In the genomic region with DNA sequence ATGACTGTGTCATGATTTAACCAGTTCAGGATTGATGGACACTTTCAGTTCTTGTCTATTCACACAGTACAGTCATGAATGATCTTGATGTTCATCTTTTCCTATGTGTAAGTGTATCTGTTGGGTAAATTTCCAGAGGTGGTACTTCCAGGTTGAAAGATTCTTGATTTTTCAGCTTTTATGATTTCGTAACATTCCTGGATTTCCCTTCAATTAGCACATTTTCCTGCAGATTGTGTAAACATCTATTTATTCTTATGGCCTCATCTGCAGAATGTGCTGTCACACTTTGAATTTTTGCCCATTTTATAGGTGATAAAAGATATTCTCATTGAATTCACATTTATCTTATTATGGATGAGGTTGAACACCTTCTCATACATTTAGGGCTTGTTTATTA, we compare ENCODE assay signal across 3 cellular contexts.
TF ChIP-seq lines count a peak whose summit lies in the region.

No MANE protein-coding gene starts in this region.

TF ChIP-seq in HEK293, 187 proteins besides CTCF, POLR2A, EP300 and RAD21:
- TF ChIP-seq, protein P1, sequence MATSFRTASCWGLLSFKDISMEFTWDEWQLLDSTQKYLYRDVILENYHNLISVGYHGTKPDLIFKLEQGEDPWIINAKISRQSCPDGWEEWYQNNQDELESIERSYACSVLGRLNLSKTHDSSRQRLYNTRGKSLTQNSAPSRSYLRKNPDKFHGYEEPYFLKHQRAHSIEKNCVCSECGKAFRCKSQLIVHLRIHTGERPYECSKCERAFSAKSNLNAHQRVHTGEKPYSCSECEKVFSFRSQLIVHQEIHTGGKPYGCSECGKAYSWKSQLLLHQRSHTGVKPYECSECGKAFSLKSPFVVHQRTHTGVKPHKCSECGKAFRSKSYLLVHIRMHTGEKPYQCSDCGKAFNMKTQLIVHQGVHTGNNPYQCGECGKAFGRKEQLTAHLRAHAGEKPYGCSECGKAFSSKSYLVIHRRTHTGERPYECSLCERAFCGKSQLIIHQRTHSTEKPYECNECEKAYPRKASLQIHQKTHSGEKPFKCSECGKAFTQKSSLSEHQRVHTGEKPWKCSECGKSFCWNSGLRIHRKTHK (tag by site-specific recombination; IDR thresholded peaks at IDR 0.05) = no peak
- TF ChIP-seq ZNF624 (tag by site-specific recombination; IDR thresholded peaks at IDR 0.05) (no peak), KLF7 (tag by site-specific recombination; IDR thresholded peaks at IDR 0.05; ENCODE audit: borderline replicate concordance) (no peak)
- TF ChIP-seq, protein P2, sequence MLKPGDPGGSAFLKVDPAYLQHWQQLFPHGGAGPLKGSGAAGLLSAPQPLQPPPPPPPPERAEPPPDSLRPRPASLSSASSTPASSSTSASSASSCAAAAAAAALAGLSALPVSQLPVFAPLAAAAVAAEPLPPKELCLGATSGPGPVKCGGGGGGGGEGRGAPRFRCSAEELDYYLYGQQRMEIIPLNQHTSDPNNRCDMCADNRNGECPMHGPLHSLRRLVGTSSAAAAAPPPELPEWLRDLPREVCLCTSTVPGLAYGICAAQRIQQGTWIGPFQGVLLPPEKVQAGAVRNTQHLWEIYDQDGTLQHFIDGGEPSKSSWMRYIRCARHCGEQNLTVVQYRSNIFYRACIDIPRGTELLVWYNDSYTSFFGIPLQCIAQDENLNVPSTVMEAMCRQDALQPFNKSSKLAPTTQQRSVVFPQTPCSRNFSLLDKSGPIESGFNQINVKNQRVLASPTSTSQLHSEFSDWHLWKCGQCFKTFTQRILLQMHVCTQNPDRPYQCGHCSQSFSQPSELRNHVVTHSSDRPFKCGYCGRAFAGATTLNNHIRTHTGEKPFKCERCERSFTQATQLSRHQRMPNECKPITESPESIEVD (tag by site-specific recombination; IDR thresholded peaks at IDR 0.05) = peak; percentile 46
TF ChIP-seq in HEK293: peak in this region for 1.

TF ChIP-seq in IMR-90, 13 proteins besides CTCF, POLR2A, EP300 and RAD21 (continued from another document):
- no peak for TF ChIP-seq MAZ (IDR thresholded peaks at IDR 0.05; ENCODE audit: borderline replicate concordance, low read depth, low read length)
- peak; percentile 55; the same call in 1 of the 2 replicates for TF ChIP-seq CEBPB (IDR thresholded peaks at IDR 0.05; ENCODE audit: low read depth, low read length)
- TF ChIP-seq SMC3 (IDR thresholded peaks at IDR 0.05; ENCODE audit: low read depth, low read length) = no peak
TF ChIP-seq in IMR-90: peak in this region for 1.

TF ChIP-seq in K562, 482 proteins besides CTCF, POLR2A, EP300 and RAD21 (continued from another document):
- TF ChIP-seq, protein P3, sequence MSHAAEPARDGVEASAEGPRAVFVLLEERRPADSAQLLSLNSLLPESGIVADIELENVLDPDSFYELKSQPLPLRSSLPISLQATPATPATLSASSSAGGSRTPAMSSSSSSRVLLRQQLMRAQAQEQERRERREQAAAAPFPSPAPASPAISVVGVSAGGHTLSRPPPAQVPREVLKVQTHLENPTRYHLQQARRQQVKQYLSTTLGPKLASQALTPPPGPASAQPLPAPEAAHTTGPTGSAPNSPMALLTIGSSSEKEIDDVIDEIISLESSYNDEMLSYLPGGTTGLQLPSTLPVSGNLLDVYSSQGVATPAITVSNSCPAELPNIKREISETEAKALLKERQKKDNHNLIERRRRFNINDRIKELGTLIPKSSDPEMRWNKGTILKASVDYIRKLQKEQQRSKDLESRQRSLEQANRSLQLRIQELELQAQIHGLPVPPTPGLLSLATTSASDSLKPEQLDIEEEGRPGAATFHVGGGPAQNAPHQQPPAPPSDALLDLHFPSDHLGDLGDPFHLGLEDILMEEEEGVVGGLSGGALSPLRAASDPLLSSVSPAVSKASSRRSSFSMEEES (CRISPR knock-in tag; IDR thresholded peaks at IDR 0.05) = peak; percentile 41; the same call in 1 of the 2 replicates
- no peak for TF ChIP-seq BRD4 (IDR thresholded peaks at IDR 0.05)
- no peak for TF ChIP-seq RBM14 (IDR thresholded peaks at IDR 0.05; ENCODE audit: borderline replicate concordance, insufficient read depth, low read depth, low read length)
- no peak for TF ChIP-seq CBFA2T3 (IDR thresholded peaks at IDR 0.05)
